In genomic region chr2:172046866-172047265, GRCh38 we compare ENCODE assay signal across 23 cellular contexts.
"Had no signal": no experiment of that assay in that cellular context is flagged by ENCODE, and none has a peak within 500 bp of the region (broad histone marks: within the 10 kb centered on the region; RNA-seq: fewer than 3 reads in every experiment).

No MANE protein-coding gene starts in this region.

- DNase-seq: activated B cell treated with CpG ODN at 0.5 μM for 24 hours; activated CD4-positive, alpha-beta T cell treated with anti-CD3 and anti-CD28 coated beads for 1 hour; activated CD4-positive, alpha-beta T cell treated with anti-CD3 and anti-CD28 coated beads, Interleukin-2, amount 10 ng/mL, durations not matched to agents 24 days and 14 days; activated CD4-positive, alpha-beta T cell treated with anti-CD3 and anti-CD28 coated beads, Interleukin-2, amount 50 U/mL, for 48 hours; activated CD8-positive, alpha-beta memory T cell treated with anti-CD3 and anti-CD28 coated beads, Interleukin-2, amount 10 ng/mL, durations not matched to agents 7 days and 5 days; activated effector memory CD4-positive, alpha-beta T cell treated with Interleukin-2 at 50 U/mL for 16 hours; activated naive CD4-positive, alpha-beta T cell; activated T-cell treated with anti-CD3 and anti-CD28 coated beads, Interleukin-2, amount 50 U/mL, for 24 hours; amygdala; KG1; NCI-H1092; NCI-H2029; NCI-H446; NCI-H524 treated with DMSO at 0.1 percent for 48 hours; NCI-H748 treated with DMSO at 0.1 percent for 48 hours; SIG-M5; T-helper 17 cell; T-helper 9 cell had no signal

- H3K27ac Mint-ChIP-seq: activated B cell treated with CpG ODN at 0.5 μM for 24 hours; activated CD4-positive, alpha-beta T cell treated with anti-CD3 and anti-CD28 coated beads, Interleukin-2, amount 10 ng/mL, durations not matched to agents 24 days and 14 days; activated CD8-positive, alpha-beta memory T cell treated with anti-CD3 and anti-CD28 coated beads, Interleukin-2, amount 10 ng/mL, durations not matched to agents 7 days and 5 days; activated T-cell treated with anti-CD3 and anti-CD28 coated beads, Interleukin-2, amount 50 U/mL, for 24 hours; activated T-helper 1 cell treated with anti-CD3 and anti-CD28 coated beads, Interleukin-12 subunit alpha, Interleukin-12 subunit beta, Interleukin-2, Interleukin-4 antibody, amounts not matched to agents 30 ng/mL and 10 ng/mL and 1 ng/mL, durations not matched to agents 14 hours and 24 hours and 36 hours; brain; T-helper 17 cell had no signal

- H3K4me1 Mint-ChIP-seq: activated B cell treated with CpG ODN at 0.5 μM for 24 hours; activated CD8-positive, alpha-beta memory T cell treated with anti-CD3 and anti-CD28 coated beads, Interleukin-2, amount 10 ng/mL, durations not matched to agents 7 days and 5 days; central memory CD8-positive, alpha-beta T cell had no signal

- H3K36me3 Mint-ChIP-seq: activated CD8-positive, alpha-beta memory T cell treated with anti-CD3 and anti-CD28 coated beads, Interleukin-2, amount 10 ng/mL, durations not matched to agents 7 days and 5 days; brain had no signal

- H3K27me3 Mint-ChIP-seq: activated B cell treated with CpG ODN at 0.5 μM for 24 hours; activated CD8-positive, alpha-beta memory T cell treated with anti-CD3 and anti-CD28 coated beads, Interleukin-2, amount 10 ng/mL, durations not matched to agents 7 days and 5 days; activated naive CD4-positive, alpha-beta T cell treated with anti-CD3 and anti-CD28 coated beads, Interleukin-2, amount 50 U/mL, for 24 hours; activated T-cell treated with anti-CD3 and anti-CD28 coated beads, Interleukin-2, amount 50 U/mL, for 24 hours; brain; central memory CD8-positive, alpha-beta T cell; T-helper 17 cell had no signal

- ATAC-seq: activated CD8-positive, alpha-beta memory T cell treated with anti-CD3 and anti-CD28 coated beads, Interleukin-2, amount 10 ng/mL, durations not matched to agents 7 days and 5 days; T-helper 17 cell had no signal

- H3K4me3 Mint-ChIP-seq: activated B cell treated with CpG ODN at 0.5 μM for 24 hours; activated CD4-positive, alpha-beta T cell treated with anti-CD3 and anti-CD28 coated beads, Interleukin-2, amount 10 ng/mL, durations not matched to agents 24 days and 14 days; activated CD8-positive, alpha-beta memory T cell treated with anti-CD3 and anti-CD28 coated beads, Interleukin-2, amount 10 ng/mL, durations not matched to agents 7 days and 5 days; activated naive CD4-positive, alpha-beta T cell treated with anti-CD3 and anti-CD28 coated beads, Interleukin-2, amount 50 U/mL, for 24 hours; activated T-cell treated with anti-CD3 and anti-CD28 coated beads, Interleukin-2, amount 50 U/mL, for 24 hours; activated T-helper 1 cell treated with anti-CD3 and anti-CD28 coated beads, Interleukin-12 subunit alpha, Interleukin-12 subunit beta, Interleukin-2, Interleukin-4 antibody, amounts not matched to agents 30 ng/mL and 10 ng/mL and 1 ng/mL, durations not matched to agents 14 hours and 24 hours and 36 hours; brain; central memory CD8-positive, alpha-beta T cell; T-helper 17 cell had no signal

- H3K9me3 Mint-ChIP-seq: activated B cell treated with CpG ODN at 0.5 μM for 24 hours; activated CD4-positive, alpha-beta T cell treated with anti-CD3 and anti-CD28 coated beads, Interleukin-2, amount 10 ng/mL, durations not matched to agents 24 days and 14 days; activated naive CD4-positive, alpha-beta T cell treated with anti-CD3 and anti-CD28 coated beads, Interleukin-2, amount 50 U/mL, for 24 hours; activated T-cell treated with anti-CD3 and anti-CD28 coated beads, Interleukin-2, amount 50 U/mL, for 24 hours; activated T-helper 1 cell treated with anti-CD3 and anti-CD28 coated beads, Interleukin-12 subunit alpha, Interleukin-12 subunit beta, Interleukin-2, Interleukin-4 antibody, amounts not matched to agents 30 ng/mL and 10 ng/mL and 1 ng/mL, durations not matched to agents 14 hours and 24 hours and 36 hours; brain; central memory CD8-positive, alpha-beta T cell had no signal

- FAIRE-seq: astrocyte had no signal
